In genomic region chr12:2481951-2482350, GRCh38 we compare ENCODE assay signal across 16 cellular contexts.
DNase-seq lines count a peak whose midpoint lies in the region; ATAC-seq and TF ChIP-seq lines count a peak whose summit lies in the region.
"Had no signal": no experiment of that assay in that cellular context is flagged by ENCODE, and none has a peak within 500 bp of the region (broad histone marks: within the 10 kb centered on the region; RNA-seq: fewer than 3 reads in every experiment).

No MANE protein-coding gene starts in this region.

- H3K4me1 ChIP-seq in heart right ventricle, result peaks cover 0 to 44% (median 9%) of the 10 kb centered on the region in 9 donors
- no peaks in the 10 kb centered on the region for H3K4me1 ChIP-seq in uterus

- DNase-seq in NCI-H2029 (lab: John Stamatoyannopoulos, UW) (peak; percentile 7), NCI-H2029 treated with DMSO at 0.1 percent for 48 hours (lab: John Stamatoyannopoulos, UW) (no peak), NCI-H524 treated with DMSO at 0.1 percent for 48 hours (lab: John Stamatoyannopoulos, UW) (peak; percentile 13), heart right ventricle (no peak), posterior cingulate gyrus (peak in 8 of 10 donors; percentile 46 to 93 (median 60)), NCI-H748 (lab: John Stamatoyannopoulos, UW; ENCODE audit: unreplicated experiment) (no peak), uterus (no peak)
- DNase-seq: CD8-positive, alpha-beta T cell; GF-D8; GOT3; MV-4-11; NCI-H1436 had no signal

- TF ChIP-seq CTCF in heart right ventricle (IDR thresholded peaks at IDR 0.05) (no peak), uterus (IDR thresholded peaks at IDR 0.05) (no peak)

- TF ChIP-seq POLR2A in uterus (IDR thresholded peaks at IDR 0.05), result no peak

- H3K27ac ChIP-seq in heart right ventricle (peak overlapping the region in 2 of 10 donors; percentile 3 to 22), uterus (no peak overlapping the region)
- H3K27ac ChIP-seq: 22Rv1, SK-N-MC had no signal

- ATAC-seq in heart right ventricle (peak in 6 of 8 donors; percentile 14 to 82 (median 32)), HG02884 (IDR thresholded peaks at IDR 0.05; ENCODE audit: unreplicated experiment) (no peak)
- ATAC-seq: CD8-positive, alpha-beta T cell; K562 had no signal

- H3K27me3 ChIP-seq in heart right ventricle, result no peaks in the 10 kb centered on the region
- H3K27me3 ChIP-seq in uterus, result no peaks in the 10 kb centered on the region

- no peak overlapping the region for H3K4me3 ChIP-seq in heart right ventricle
- H3K4me3 ChIP-seq in uterus, result no peak overlapping the region
- H3K4me3 ChIP-seq: K562, SK-N-MC had no signal

- intact Hi-C loops in heart right ventricle (cut with DNase I) (no loop called here), posterior cingulate gyrus (cut with DNase I) (no loop called here), uterus (cut with DNase I; ENCODE audit: low total_unique reads) (no loop called here)

- H3K36me3 ChIP-seq in heart right ventricle (peaks cover 0 to 31% (median 4%) of the 10 kb centered on the region in 9 donors), uterus (no peaks in the 10 kb centered on the region)

- 70 to 74% methylated on average over 10 of the region's 10 CpGs for WGBS in heart right ventricle, 2 donors

- H3K9me3 ChIP-seq in heart right ventricle (no peaks in the 10 kb centered on the region), uterus (no peaks in the 10 kb centered on the region)

Comparison
In these comparisons a context has a peak if more than half of its experiments do, and no peak if none do; other contexts are left out.
1. DNase-seq: peak in NCI-H2029 (single experiment), NCI-H524 treated with DMSO at 0.1 percent for 48 hours (single experiment) and posterior cingulate gyrus (8 of 10); none in NCI-H2029 treated with DMSO at 0.1 percent for 48 hours (single experiment), heart right ventricle (0 of 2), NCI-H748 (single experiment) and uterus (0 of 2).